15 cellular contexts compared by ENCODE assay signal in the genomic region with DNA sequence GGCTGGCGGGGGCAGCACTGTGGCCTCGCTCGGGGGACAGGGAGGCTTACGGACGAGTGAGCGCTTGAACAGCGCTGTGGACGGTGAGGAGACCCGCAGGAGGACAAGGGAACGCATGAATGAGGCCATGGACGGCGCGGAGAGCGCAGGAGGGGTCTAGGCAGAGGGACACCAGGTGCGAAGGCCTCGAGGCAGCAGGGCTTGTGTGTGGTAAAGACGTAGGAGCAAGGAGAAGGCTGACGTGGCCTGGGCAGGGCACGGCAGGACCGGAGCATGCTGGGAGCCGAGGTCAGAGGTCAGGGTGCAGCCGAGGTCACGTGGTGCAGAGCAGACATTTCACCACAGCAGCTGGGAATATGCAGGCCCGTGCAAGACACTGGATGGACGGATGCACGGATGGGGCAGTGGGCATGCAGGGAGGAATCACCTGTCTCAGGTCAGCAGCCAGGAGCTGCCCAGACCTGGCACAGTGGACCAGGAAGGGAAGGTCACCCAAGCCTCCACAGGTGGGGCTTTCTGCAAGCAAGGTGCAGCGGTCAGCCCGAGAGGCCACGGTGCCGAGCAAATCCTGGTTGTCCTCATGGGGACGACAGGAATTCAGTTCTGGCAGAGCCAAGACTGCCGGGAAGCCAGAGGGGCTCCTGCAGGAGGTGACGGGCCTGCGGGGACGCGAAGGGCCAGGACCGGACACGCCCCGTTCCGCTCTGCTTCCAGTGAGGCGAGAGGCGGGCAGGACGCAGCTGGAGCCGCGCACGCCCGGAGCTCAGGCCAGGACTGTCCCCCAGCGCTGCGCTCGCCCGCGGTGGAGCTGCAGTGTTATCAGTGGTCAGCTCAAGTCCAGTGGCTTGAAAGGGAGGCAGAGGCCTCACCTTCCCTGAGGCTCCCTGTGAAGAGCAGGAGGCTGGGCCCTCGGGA.
A peak's percentile ranks its signal among the peaks of the same experiment; 100 is the strongest.
DNase-seq lines count a peak whose midpoint lies in the region; ATAC-seq, FAIRE-seq and TF ChIP-seq lines count a peak whose summit lies in the region.
"Had no signal": no experiment of that assay in that cellular context is flagged by ENCODE, and none has a peak within 500 bp of the region (broad histone marks: within the 10 kb centered on the region; RNA-seq: fewer than 3 reads in every experiment).

No MANE protein-coding gene starts in this region.

- H3K9me3 ChIP-seq in astrocyte (ENCODE audit: insufficient read depth, low read depth, low read length) = no peaks in the 10 kb centered on the region
- H3K9me3 ChIP-seq in tibial nerve = no peaks in the 10 kb centered on the region
- H3K9me3 ChIP-seq: esophagus squamous epithelium, transverse colon had no signal

- H4K20me1 ChIP-seq in astrocyte (ENCODE audit: insufficient read depth, low read length) = peaks cover 59% of the 10 kb centered on the region

- H3K27me3 ChIP-seq in astrocyte (ENCODE audit: insufficient read depth, low read length) (no peaks in the 10 kb centered on the region), tibial nerve (no peaks in the 10 kb centered on the region)
- H3K27me3 ChIP-seq: esophagus squamous epithelium, transverse colon had no signal

- TF ChIP-seq CTCF in astrocyte (IDR thresholded peaks at IDR 0.05; ENCODE audit: insufficient read depth, low read depth, low read length) (no peak), tibial nerve (IDR thresholded peaks at IDR 0.05) (no peak)

- H3K27ac Mint-ChIP-seq in activated naive CD4-positive, alpha-beta T cell treated with anti-CD3 and anti-CD28 coated beads, Interleukin-2, amount 10 ng/mL, durations not matched to agents 7 days and 5 days = peak overlapping the region; percentile 28
- peak overlapping the region; percentile 72 for H3K27ac Mint-ChIP-seq in astrocyte (ENCODE audit: unreplicated experiment)
- H3K27ac Mint-ChIP-seq in naive thymus-derived CD8-positive, alpha-beta T cell = peak overlapping the region in 9 of 10 donors; percentile 31 to 91 (median 72)

- H3K36me3 Mint-ChIP-seq in activated naive CD4-positive, alpha-beta T cell treated with anti-CD3 and anti-CD28 coated beads, Interleukin-2, amount 10 ng/mL, durations not matched to agents 7 days and 5 days = peaks cover 65% of the 10 kb centered on the region
- peaks cover 10% of the 10 kb centered on the region for H3K36me3 Mint-ChIP-seq in astrocyte (ENCODE audit: low read depth, unreplicated experiment)
- peaks cover 0 to 65% (median 0%) of the 10 kb centered on the region in 3 donors for H3K36me3 Mint-ChIP-seq in naive thymus-derived CD8-positive, alpha-beta T cell

- TF ChIP-seq POLR2A in tibial nerve (IDR thresholded peaks at IDR 0.05) = no peak

- H3K4me2 ChIP-seq in astrocyte (ENCODE audit: low read length) = no peak overlapping the region

- POLR2A ChIA-PET in naive thymus-derived CD8-positive, alpha-beta T cell (lab: Charles Lee) = interaction anchor here (1.0 kb wide), 1 partner anchor 49 kb away, joined by 3 read pairs; no protein-coding TSS in a partner anchor

- CTCF ChIA-PET in activated naive CD4-positive, alpha-beta T cell treated with anti-CD3 and anti-CD28 coated beads, Interleukin-2, amount 10 ng/mL, durations not matched to agents 7 days and 5 days (lab: Charles Lee) = no interaction called here

- TF ChIP-seq EP300 in tibial nerve (IDR thresholded peaks at IDR 0.05) = peak in 1 of 2 donors; percentile 16

- H3K27ac ChIP-seq in astrocyte (ENCODE audit: low read depth, low read length) (no peak overlapping the region), tibial nerve (peak overlapping the region in 3 of 4 donors; percentile 41 to 80 (median 70)), caudate nucleus (ENCODE audit: low read depth, low read length) (no peak overlapping the region)

- no peak for ATAC-seq in naive thymus-derived CD8-positive, alpha-beta T cell

- H3K4me1 ChIP-seq in astrocyte (ENCODE audit: insufficient read depth, low read length) = peaks cover 36% of the 10 kb centered on the region
- H3K4me1 ChIP-seq in tibial nerve = peaks cover 3 to 96% (median 59%) of the 10 kb centered on the region in 4 donors

- H3K4me3 Mint-ChIP-seq in activated naive CD4-positive, alpha-beta T cell treated with anti-CD3 and anti-CD28 coated beads, Interleukin-2, amount 10 ng/mL, durations not matched to agents 7 days and 5 days = no peak overlapping the region
- H3K4me3 Mint-ChIP-seq in astrocyte (ENCODE audit: unreplicated experiment) = peak overlapping the region; percentile 54
- peak overlapping the region in 6 of 10 donors; percentile 26 to 59 (median 46) for H3K4me3 Mint-ChIP-seq in naive thymus-derived CD8-positive, alpha-beta T cell

- H3K9ac ChIP-seq in astrocyte (ENCODE audit: low read length) = no peak overlapping the region

- DNase-seq in activated naive CD4-positive, alpha-beta T cell treated with anti-CD3 and anti-CD28 coated beads, Interleukin-2, amount 10 ng/mL, durations not matched to agents 7 days and 5 days = no peak
- DNase-seq in activated naive CD4-positive, alpha-beta T cell treated with Interleukin-2 at 50 U/mL for 16 hours = no peak
- no peak for DNase-seq in astrocyte (ENCODE audit: low read depth)
- no peak for DNase-seq in naive thymus-derived CD8-positive, alpha-beta T cell
- peak in 1 of 2 donors; percentile 53 for DNase-seq in tibial nerve (ENCODE audit: low spot score in 2 of 2)
- DNase-seq in hypothalamus (lab: John Stamatoyannopoulos, UW) = no peak
- no peak for DNase-seq in caudate nucleus (lab: John Stamatoyannopoulos, UW)
- DNase-seq in Kasumi-1 (lab: John Stamatoyannopoulos, UW) = no peak
- DNase-seq: ACHN; activated CD4-positive, alpha-beta T cell treated with anti-CD3 and anti-CD28 coated beads for 4 hours; activated effector memory CD4-positive, alpha-beta T cell treated with Interleukin-2 at 50 U/mL for 16 hours; DMS79 treated with DMSO at 0.1 percent for 48 hours; esophagus squamous epithelium; SW 1271; transverse colon had no signal

- H3K36me3 ChIP-seq in astrocyte (ENCODE audit: insufficient read depth, low read length) = peaks cover 6% of the 10 kb centered on the region
- peaks cover 0 to 7% (median 0%) of the 10 kb centered on the region in 3 donors for H3K36me3 ChIP-seq in tibial nerve
- H3K36me3 ChIP-seq: transverse colon had no signal

- no peak overlapping the region for H2AFZ ChIP-seq in astrocyte (ENCODE audit: low read depth, low read length)

- H3K27me3 Mint-ChIP-seq in activated naive CD4-positive, alpha-beta T cell treated with anti-CD3 and anti-CD28 coated beads, Interleukin-2, amount 10 ng/mL, durations not matched to agents 7 days and 5 days = no peaks in the 10 kb centered on the region
- no peaks in the 10 kb centered on the region for H3K27me3 Mint-ChIP-seq in astrocyte (ENCODE audit: low read depth, unreplicated experiment)
- no peaks in the 10 kb centered on the region for H3K27me3 Mint-ChIP-seq in naive thymus-derived CD8-positive, alpha-beta T cell

- no peaks in the 10 kb centered on the region for H3K9me3 Mint-ChIP-seq in activated naive CD4-positive, alpha-beta T cell treated with anti-CD3 and anti-CD28 coated beads, Interleukin-2, amount 10 ng/mL, durations not matched to agents 7 days and 5 days
- no peaks in the 10 kb centered on the region for H3K9me3 Mint-ChIP-seq in astrocyte (ENCODE audit: unreplicated experiment)
- H3K9me3 Mint-ChIP-seq in naive thymus-derived CD8-positive, alpha-beta T cell = peaks cover 0 to 5% (median 0%) of the 10 kb centered on the region in 9 donors

- no peak for FAIRE-seq in astrocyte (lab: Jason Lieb, UNC)

- WGBS in tibial nerve, 2 donors = 77 to 82% methylated on average over 41 to 51 of the region's 53 CpGs

- H3K4me1 Mint-ChIP-seq in activated naive CD4-positive, alpha-beta T cell treated with anti-CD3 and anti-CD28 coated beads, Interleukin-2, amount 10 ng/mL, durations not matched to agents 7 days and 5 days = peaks cover 41% of the 10 kb centered on the region
- peaks cover 34% of the 10 kb centered on the region for H3K4me1 Mint-ChIP-seq in astrocyte (ENCODE audit: low read depth, unreplicated experiment)
- H3K4me1 Mint-ChIP-seq in naive thymus-derived CD8-positive, alpha-beta T cell = peaks cover 38 to 80% (median 64%) of the 10 kb centered on the region in 4 donors

- H3K4me3 ChIP-seq in astrocyte (ENCODE audit: insufficient read depth, low read depth, low read length) (no peak overlapping the region), tibial nerve (peak overlapping the region in 1 of 4 donors; percentile 22)
- H3K4me3 ChIP-seq: esophagus squamous epithelium, transverse colon had no signal

- H3K79me2 ChIP-seq in astrocyte (ENCODE audit: insufficient read depth, low read length) = peaks cover 90% of the 10 kb centered on the region

Comparison
In these comparisons a context has a peak if more than half of its experiments do, and no peak if none do; other contexts are left out.
1. H3K27ac ChIP-seq: peak in tibial nerve (3 of 4); none in astrocyte (single experiment) and caudate nucleus (single experiment).
2. Peak in every context shown above with its lines, with median percentiles within 50 percentile points of each other: H3K27ac Mint-ChIP-seq.